9 cellular contexts compared by ENCODE assay signal in genomic region chr17:80872999-80873951, GRCh38.
DNase-seq lines count a peak whose midpoint lies in the region; ATAC-seq, FAIRE-seq and TF ChIP-seq lines count a peak whose summit lies in the region.
"Had no signal": no experiment of that assay in that cellular context is flagged by ENCODE, and none has a peak within 500 bp of the region (broad histone marks: within the 10 kb centered on the region; RNA-seq: fewer than 3 reads in every experiment).

No MANE protein-coding gene starts in this region.

- H3K27me3 ChIP-seq in H7 (ENCODE audit: control insufficient read depth, insufficient read depth, low read length) (no peaks in the 10 kb centered on the region), tibial artery (no peaks in the 10 kb centered on the region)
- H3K27me3 ChIP-seq: suprapubic skin had no signal

- no peak for ATAC-seq in HG03280 (IDR thresholded peaks at IDR 0.05; ENCODE audit: unreplicated experiment)
- ATAC-seq in HG03442 (IDR thresholded peaks at IDR 0.05; ENCODE audit: unreplicated experiment), result no peak

- CTCF ChIA-PET in RWPE1 (lab: Yijun Ruan, JAX), result interaction anchor here (0.6 kb wide), 1 partner anchor 257 kb away, joined by 6 read pairs; no protein-coding TSS in a partner anchor

- no peak for FAIRE-seq in frontal cortex (lab: Jason Lieb, UNC)

- DNase-seq in H7 (peak; percentile 93), RWPE1 (ENCODE audit: low spot score) (no peak), frontal cortex (ENCODE audit: low spot score in 2 of 2) (peak; percentile 61 to 63), occipital lobe (lab: John Stamatoyannopoulos, UW) (peak; percentile 17), tibial artery (no peak)
- no peak for DNase-seq in activated CD8-positive, alpha-beta memory T cell treated with anti-CD3 and anti-CD28 coated beads for 24 hours

- H3K9me3 ChIP-seq in tibial artery, result no peaks in the 10 kb centered on the region
- H3K9me3 ChIP-seq: suprapubic skin had no signal

- H3K4me3 ChIP-seq in H7 (ENCODE audit: insufficient read depth, low read depth, low read length), result no peak overlapping the region
- H3K4me3 ChIP-seq in tibial artery, result no peak overlapping the region
- H3K4me3 ChIP-seq: suprapubic skin had no signal

- intact Hi-C loops in tibial artery (cut with DNase I; ENCODE audit: low total_unique reads), result no loop called here

- TF ChIP-seq CTCF in RWPE1 (conservative IDR thresholded peaks at IDR 0.05; ENCODE audit: low read depth), result no peak
- no peak for TF ChIP-seq CTCF in tibial artery (IDR thresholded peaks at IDR 0.05)

- POLR2A ChIA-PET in RWPE1 (lab: Yijun Ruan, JAX; ENCODE audit: low non-redundant PET), result no interaction called here

- H3K36me3 ChIP-seq in H7 (replicated peaks; ENCODE audit: control insufficient read depth, insufficient read depth, low read length) (no peaks in the 10 kb centered on the region), tibial artery (peaks cover 0 to 31% (median 10%) of the 10 kb centered on the region in 3 donors)

- H3K4me1 ChIP-seq in tibial artery, result no peaks in the 10 kb centered on the region

- H3K27ac ChIP-seq in RWPE1 (peak overlapping the region; percentile 15; the same call in 1 of the 2 replicates), tibial artery (no peak overlapping the region)
- H3K27ac ChIP-seq: suprapubic skin had no signal

Comparison
In these comparisons a context has a peak if more than half of its experiments do, and no peak if none do; other contexts are left out.
1. DNase-seq: peak in H7 (single experiment), frontal cortex (2 of 2) and occipital lobe (single experiment); none in RWPE1 (single experiment), tibial artery (0 of 2) and activated CD8-positive, alpha-beta memory T cell treated with anti-CD3 and anti-CD28 coated beads for 24 hours (single experiment).